In the genomic region with DNA sequence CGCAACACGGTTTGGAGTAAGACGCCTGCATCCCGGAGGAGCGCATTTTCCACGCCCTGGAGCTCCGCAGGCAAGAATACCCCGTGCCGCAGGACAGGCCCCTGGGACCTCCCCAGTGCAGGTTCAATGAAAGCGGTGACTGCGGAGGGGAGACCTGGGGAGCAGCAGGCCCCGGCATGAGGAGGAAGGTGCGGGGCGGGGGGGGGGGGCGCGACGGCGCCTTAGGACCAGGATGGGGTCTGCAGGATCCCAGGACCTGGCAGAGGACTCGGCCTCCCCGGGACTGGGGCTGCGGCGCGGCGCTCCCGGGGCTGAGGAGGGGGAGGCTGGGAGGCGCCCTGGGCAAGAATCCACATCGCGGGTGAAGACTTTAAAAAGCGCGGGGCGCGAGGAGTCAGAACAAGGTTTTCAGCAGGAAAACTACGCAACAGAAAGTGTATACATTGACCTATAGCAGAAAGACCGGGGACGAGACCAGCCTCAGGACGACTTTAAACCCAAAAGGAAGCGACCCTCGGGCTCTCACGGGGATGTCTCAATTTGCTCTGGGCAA, we compare ENCODE assay signal across 8 cellular contexts. TPM values are rescaled to one million over a fixed set of nuclear protein-coding genes. Genes with fewer than 3 reads are reported as not detected.
DNase-seq lines count a peak whose midpoint lies in the region; ATAC-seq and TF ChIP-seq lines count a peak whose summit lies in the region.

No MANE protein-coding gene starts in this region.

- H3K27ac ChIP-seq in heart left ventricle: peak overlapping the region; percentile 43 to 96 (median 90)

- 0 to 1% (median 1%) methylated on average over 33 to 39 of the region's 39 CpGs for WGBS in heart left ventricle, 4 donors

- no peak for TF ChIP-seq CTCF in heart left ventricle (IDR thresholded peaks at IDR 0.05)

- H3K4me3 Mint-ChIP-seq in activated T-cell treated with anti-CD3 and anti-CD28 coated beads, Interleukin-2, amount 50 U/mL, for 4 hours: peak overlapping the region; percentile 92

- H3K4me1 ChIP-seq in heart left ventricle: peaks cover 0 to 30% (median 11%) of the 10 kb centered on the region in 12 donors

- no peaks in the 10 kb centered on the region for H3K9me3 Mint-ChIP-seq in activated T-cell treated with anti-CD3 and anti-CD28 coated beads, Interleukin-2, amount 50 U/mL, for 4 hours

- no peaks in the 10 kb centered on the region for H3K27me3 ChIP-seq in heart left ventricle

- intact Hi-C loops in heart left ventricle (cut with DNase I): loop anchor here in 3 of 10 donors (2.0 to 5.0 kb wide), 4 partner anchors 42 to 208 kb away; a partner anchor contains a TSS
- intact Hi-C loops in posterior cingulate gyrus (cut with DNase I): loop anchor here (5.0 kb wide), 1 partner anchor 42 kb away; no protein-coding TSS in a partner anchor
- intact Hi-C loops in posterior vena cava (cut with DNase I): no loop called here

- no peak for TF ChIP-seq POLR2A in heart left ventricle (IDR thresholded peaks at IDR 0.05)

- peak; percentile 36 for ATAC-seq in GM19351 (IDR thresholded peaks at IDR 0.05; ENCODE audit: unreplicated experiment)
- peak; percentile 23 for ATAC-seq in HG03439 (IDR thresholded peaks at IDR 0.05; ENCODE audit: unreplicated experiment)
- ATAC-seq in activated T-cell treated with anti-CD3 and anti-CD28 coated beads, Interleukin-2, amount 50 U/mL, for 4 hours: peak; percentile 37 to 44
- peak in 3 of 4 donors; percentile 19 to 36 (median 25) for ATAC-seq in heart left ventricle

- H3K9me3 ChIP-seq in heart left ventricle: no peaks in the 10 kb centered on the region

- DNase-seq in D341Med (ENCODE audit: low spot score) (peak; percentile 64), heart left ventricle (peak in 4 of 5 donors; percentile 18 to 66 (median 34)), posterior cingulate gyrus (peak in 8 of 10 donors; percentile 16 to 85 (median 27)), posterior vena cava (ENCODE audit: low spot score) (no peak)
- no peak for DNase-seq in activated T-cell treated with anti-CD3 and anti-CD28 coated beads, Interleukin-2, amount 50 U/mL, for 4 hours
- no peak for DNase-seq in central memory CD4-positive, alpha-beta T cell

- H3K4me1 Mint-ChIP-seq in activated T-cell treated with anti-CD3 and anti-CD28 coated beads, Interleukin-2, amount 50 U/mL, for 4 hours (ENCODE audit: low read depth): peaks cover 26% of the 10 kb centered on the region

- H3K36me3 Mint-ChIP-seq in activated T-cell treated with anti-CD3 and anti-CD28 coated beads, Interleukin-2, amount 50 U/mL, for 4 hours (ENCODE audit: insufficient read depth): peaks cover 5% of the 10 kb centered on the region

- H3K27me3 Mint-ChIP-seq in activated T-cell treated with anti-CD3 and anti-CD28 coated beads, Interleukin-2, amount 50 U/mL, for 4 hours (ENCODE audit: low read depth): no peaks in the 10 kb centered on the region

- H3K36me3 ChIP-seq in heart left ventricle: peaks cover 0 to 5% (median 0%) of the 10 kb centered on the region in 9 donors

- H3K4me3 ChIP-seq in heart left ventricle: peak overlapping the region; percentile 61 to 95 (median 82)

RNA-seq across cellular contexts. Expression of a gene that starts 0.4 kb away (rescaled TPM):
- total RNA-seq in activated T-cell treated with anti-CD3 and anti-CD28 coated beads, Interleukin-2, amount 50 U/mL, for 4 hours: 10 to 100 TPM; 10.4 to 15.3 (median 13.4) TPM
- total RNA-seq in heart left ventricle (10 to 100 TPM in 2 of 9 donors, 1 to 10 TPM in 7; 3.8 to 12.6 (median 6.9) TPM), posterior vena cava (10 to 100 TPM; 15.0 to 17.1 TPM)
- 1 to 10 TPM; 4.8 TPM for polyA plus RNA-seq in heart left ventricle

RNA-seq across cellular contexts. Expression of a gene that starts 52.2 kb away (rescaled TPM):
- 10 to 100 TPM in 1 of 3 donors, 1 to 10 TPM in 2; 2.4 to 11.1 (median 5.5) TPM for total RNA-seq in activated T-cell treated with anti-CD3 and anti-CD28 coated beads, Interleukin-2, amount 50 U/mL, for 4 hours
- total RNA-seq in heart left ventricle (1 to 10 TPM; 1.2 to 4.1 (median 2.4) TPM), posterior vena cava (1 to 10 TPM; 6.8 to 7.0 TPM)
- 1 to 10 TPM; 2.7 TPM for polyA plus RNA-seq in heart left ventricle

Comparison
In these comparisons a context has a peak if more than half of its experiments do, and no peak if none do; other contexts are left out.
1. DNase-seq: peak in D341Med (single experiment), heart left ventricle (4 of 5) and posterior cingulate gyrus (8 of 10); none in activated T-cell treated with anti-CD3 and anti-CD28 coated beads, Interleukin-2, amount 50 U/mL, for 4 hours (single experiment), posterior vena cava (single experiment) and central memory CD4-positive, alpha-beta T cell (single experiment).
2. Peak in every context shown above with its lines, with median percentiles within 50 percentile points of each other: ATAC-seq.